Comparison of ENCODE assay signal across 8 cellular contexts in genomic region chr4:186724048-186724860, GRCh38. TPM values are rescaled to one million over a fixed set of nuclear protein-coding genes. Genes with fewer than 3 reads are reported as not detected.
DNase-seq lines count a peak whose midpoint lies in the region; ATAC-seq and TF ChIP-seq lines count a peak whose summit lies in the region.

No MANE protein-coding gene starts in this region.

- TF ChIP-seq CTCF in CD14-positive monocyte (IDR thresholded peaks at IDR 0.05) = no peak

- no peak overlapping the region for H3K27ac Mint-ChIP-seq in CD14-positive monocyte

- peak; percentile 67 for ATAC-seq in left lobe of liver
- no peak for ATAC-seq in HG03520 (IDR thresholded peaks at IDR 0.05; ENCODE audit: unreplicated experiment)

- H3K36me3 Mint-ChIP-seq in CD14-positive monocyte = peaks cover 0 to 8% of the 10 kb centered on the region in 2 donors

- H3K27ac ChIP-seq in cingulate gyrus (ENCODE audit: low read depth, low read length) (peak overlapping the region; percentile 29), temporal lobe (ENCODE audit: low read depth, low read length) (peak overlapping the region; percentile 5)

- peaks cover 2 to 43% (median 20%) of the 10 kb centered on the region in 7 donors for H3K9me3 Mint-ChIP-seq in CD14-positive monocyte

- DNase-seq in CD14-positive monocyte (ENCODE audit: low spot score) (no peak), HuH-7.5 (ENCODE audit: low spot score) (peak; percentile 22), left lobe of liver (ENCODE audit: low spot score) (peak; percentile 81), OCI-M1 (lab: John Stamatoyannopoulos, UW) (no peak), NCI-H1092 treated with DMSO at 0.1 percent for 48 hours (lab: John Stamatoyannopoulos, UW) (no peak)

- peaks cover 61 to 73% (median 69%) of the 10 kb centered on the region in 3 donors for H3K27me3 Mint-ChIP-seq in CD14-positive monocyte (ENCODE audit: low read depth in 3 of 3)

- intact Hi-C loops in CD14-positive monocyte (cut with micrococcal nuclease) = no loop called here

- H3K4me3 Mint-ChIP-seq in CD14-positive monocyte = peak overlapping the region; percentile 18 to 87

- peaks cover 12% of the 10 kb centered on the region for H3K4me1 Mint-ChIP-seq in CD14-positive monocyte

RNA-seq across cellular contexts. Expression of gene FAT1, which starts 0.6 kb away (rescaled TPM):
- not detected for polyA plus RNA-seq in CD14-positive monocyte
- total RNA-seq in left lobe of liver (33.4 TPM), temporal lobe (32.7 TPM)

Comparison
In these comparisons a context has a peak if more than half of its experiments do, and no peak if none do; other contexts are left out.
1. DNase-seq: peak in HuH-7.5 (single experiment) and left lobe of liver (single experiment); none in CD14-positive monocyte (single experiment), OCI-M1 (single experiment) and NCI-H1092 treated with DMSO at 0.1 percent for 48 hours (single experiment).